17 cellular contexts compared by ENCODE assay signal in genomic region chr17:5405400-5405799, GRCh38.
"Had no signal": no experiment of that assay in that cellular context is flagged by ENCODE, and none has a peak within 500 bp of the region (broad histone marks: within the 10 kb centered on the region; RNA-seq: fewer than 3 reads in every experiment).

No MANE protein-coding gene starts in this region.

- H3K27me3 ChIP-seq: esophagus muscularis mucosa, gastrocnemius medialis, heart right ventricle, ovary, transverse colon had no signal

- DNase-seq: effector memory CD4-positive, alpha-beta T cell; gastrocnemius medialis; heart right ventricle; immature natural killer cell; left ventricle myocardium superior; mesendoderm; naive thymus-derived CD8-positive, alpha-beta T cell; ovary; right cardiac atrium; stimulated activated CD4-positive, alpha-beta T cell treated with anti-CD3 and anti-CD28 coated beads, Interleukin-4, amount 100 ng/mL, for 24 hours; stimulated activated naive CD8-positive, alpha-beta T cell treated with anti-CD3 and anti-CD28 coated beads, Interleukin-15, amount 100 ng/mL, for 72 hours; substantia nigra; transverse colon had no signal

- H3K4me3 ChIP-seq: esophagus muscularis mucosa, gastrocnemius medialis, heart right ventricle, ovary, thoracic aorta, transverse colon had no signal

- H3K27ac ChIP-seq: epithelial cell of prostate, esophagus muscularis mucosa, gastrocnemius medialis, heart right ventricle, ovary, thoracic aorta had no signal

- H3K36me3 ChIP-seq: ovary had no signal

- H3K4me1 ChIP-seq: esophagus muscularis mucosa, heart right ventricle had no signal

- ATAC-seq: gastrocnemius medialis; heart right ventricle; left ventricle myocardium superior; naive thymus-derived CD8-positive, alpha-beta T cell; right cardiac atrium; stimulated activated memory B cell treated with anti-CD40 and anti-IgM and Interleukin-4, amounts not matched to agents 10 μg/mL and 1 μg/mL and 100 μg/mL, for 72 hours; stimulated activated naive CD8-positive, alpha-beta T cell treated with anti-CD3 and anti-CD28 coated beads, Interleukin-15, amount 100 ng/mL, for 72 hours had no signal

- H3K9me3 ChIP-seq: esophagus muscularis mucosa, gastrocnemius medialis, heart right ventricle, ovary, thoracic aorta, transverse colon had no signal
